Comparison of ENCODE assay signal across 7 cellular contexts in the genomic region with DNA sequence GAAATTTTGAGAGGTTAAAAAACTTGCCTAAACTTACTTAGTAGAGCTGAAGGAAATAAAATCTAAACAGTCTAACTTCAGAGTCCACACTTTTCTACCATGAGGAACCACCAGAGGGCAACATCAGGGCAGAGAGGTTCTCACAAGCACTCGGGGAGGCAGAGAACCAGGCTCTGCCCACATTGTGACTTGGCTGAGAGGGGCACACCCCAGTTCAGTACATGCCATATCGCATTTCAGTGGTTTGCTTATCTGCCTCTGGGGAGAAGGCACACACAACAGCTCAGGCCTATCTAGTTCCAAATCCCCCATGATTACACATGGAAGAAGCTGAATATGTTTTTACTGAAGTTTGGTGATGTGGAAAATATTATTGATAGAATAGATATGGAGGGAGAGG. TPM values are rescaled to one million over a fixed set of nuclear protein-coding genes. Genes with fewer than 3 reads are reported as not detected.
DNase-seq lines count a peak whose midpoint lies in the region; ATAC-seq, FAIRE-seq and TF ChIP-seq lines count a peak whose summit lies in the region.

No MANE protein-coding gene starts in this region.

- H3K27ac Mint-ChIP-seq in effector memory CD8-positive, alpha-beta T cell = no peak overlapping the region

- H3K27me3 ChIP-seq in SK-N-SH (ENCODE audit: insufficient read depth) (no peaks in the 10 kb centered on the region), pancreas (no peaks in the 10 kb centered on the region)

- DNase-seq in GDM1 (lab: John Stamatoyannopoulos, UW) (peak; percentile 0), GM20000 (ENCODE audit: low spot score) (peak; percentile 35), HS-5 (ENCODE audit: low read depth) (peak; percentile 25), SK-N-SH (peak; percentile 44), fibroblast of mammary gland (ENCODE audit: low read depth) (peak; percentile 56), pancreas (peak in 2 of 6 donors; percentile 15 to 19)
- no peak for DNase-seq in effector memory CD8-positive, alpha-beta T cell

- POLR2A ChIA-PET in SK-N-SH (lab: Yijun Ruan, JAX) = no interaction called here

- H3K4me1 ChIP-seq in SK-N-SH (ENCODE audit: control insufficient read depth in 1 of 2, insufficient read depth in 2 of 2, low read depth in 1 of 2, low read length in 1 of 2) = no peaks in the 10 kb centered on the region; a peak in 1 of 4 replicates
- H3K4me1 ChIP-seq in pancreas = no peaks in the 10 kb centered on the region

- H3K4me3 ChIP-seq in SK-N-SH (ENCODE audit: low read depth in 2 of 2, low read length in 1 of 2) = no peak overlapping the region
- no peak overlapping the region for H3K4me3 ChIP-seq in fibroblast of mammary gland (ENCODE audit: control insufficient read depth, low read depth, low read length)
- H3K4me3 ChIP-seq in pancreas = no peak overlapping the region

- no peaks in the 10 kb centered on the region for H3K9me2 ChIP-seq in SK-N-SH

- intact Hi-C loops in pancreas (cut with DNase I) = no loop called here

- peaks cover 0 to 2% of the 10 kb centered on the region in 2 donors for H3K9me3 Mint-ChIP-seq in effector memory CD8-positive, alpha-beta T cell

- H4K20me1 ChIP-seq in SK-N-SH (ENCODE audit: insufficient read depth) = no peaks in the 10 kb centered on the region

- peaks cover 6% of the 10 kb centered on the region for H3F3A ChIP-seq in SK-N-SH (replicated peaks; ENCODE audit: insufficient read depth)

- no peak for TF ChIP-seq EP300 in SK-N-SH (IDR thresholded peaks at IDR 0.05; ENCODE audit: borderline replicate concordance in 1 of 2, low read depth in 1 of 2, low read length in 1 of 2)

- peak; percentile 25 for TF ChIP-seq CTCF in GM20000 (IDR thresholded peaks at IDR 0.05; ENCODE audit: extremely low read depth, missing control alignments)
- peak; percentile 70 for TF ChIP-seq CTCF in SK-N-SH (IDR thresholded peaks at IDR 0.05)
- peak; percentile 82 for TF ChIP-seq CTCF in fibroblast of mammary gland (conservative IDR thresholded peaks at IDR 0.05; ENCODE audit: control insufficient read depth, insufficient read depth, low read depth, low read length)
- TF ChIP-seq CTCF in pancreas (IDR thresholded peaks at IDR 0.05) = peak; percentile 16 to 37 (median 32)

- H3K9ac ChIP-seq in SK-N-SH = no peak overlapping the region

- no peaks in the 10 kb centered on the region for H3K36me3 ChIP-seq in SK-N-SH (replicated peaks in 1 of 2; ENCODE audit: control insufficient read depth in 1 of 2, insufficient read depth in 2 of 2, low read length in 1 of 2)
- no peaks in the 10 kb centered on the region for H3K36me3 ChIP-seq in pancreas

- CTCF ChIA-PET in SK-N-SH (lab: Yijun Ruan, JAX) = interaction anchor here (0.9 to 2.3 kb wide), 13 partner anchors 11 to 287 kb away, joined by 3 to 11 read pairs (median 4); no protein-coding TSS in a partner anchor

- H3K9me3 ChIP-seq in SK-N-SH = no peaks in the 10 kb centered on the region
- H3K9me3 ChIP-seq in pancreas = no peaks in the 10 kb centered on the region

- peak overlapping the region; percentile 58; the same call in 1 of the 2 replicates for H2AFZ ChIP-seq in SK-N-SH (ENCODE audit: low read depth)

- no peak for FAIRE-seq in pancreas (lab: Jason Lieb, UNC)

- H3K79me2 ChIP-seq in SK-N-SH (ENCODE audit: insufficient read depth) = no peaks in the 10 kb centered on the region

- H3K27me3 Mint-ChIP-seq in effector memory CD8-positive, alpha-beta T cell = peaks cover 0 to 8% of the 10 kb centered on the region in 2 donors

- H3K36me3 Mint-ChIP-seq in effector memory CD8-positive, alpha-beta T cell (ENCODE audit: insufficient read depth) = no peaks in the 10 kb centered on the region

- TF ChIP-seq RAD21 in SK-N-SH (IDR thresholded peaks at IDR 0.05; ENCODE audit: low read length) = peak; percentile 56

- ATAC-seq in pancreas = peak; percentile 46 to 81 (median 78)
- no peak for ATAC-seq in effector memory CD8-positive, alpha-beta T cell (replicated peaks)

- H3K27ac ChIP-seq in SK-N-SH (ENCODE audit: low read depth in 2 of 2, low read length in 1 of 2) (no peak overlapping the region), pancreas (no peak overlapping the region)

- no peak overlapping the region for H3K4me2 ChIP-seq in SK-N-SH

- H3K4me3 Mint-ChIP-seq in effector memory CD8-positive, alpha-beta T cell = no peak overlapping the region

- H3K4me1 Mint-ChIP-seq in effector memory CD8-positive, alpha-beta T cell (ENCODE audit: low read depth in 2 of 2) = no peaks in the 10 kb centered on the region

- 23% methylated on average over 2 of the region's 2 CpGs for WGBS in SK-N-SH (ENCODE audit: low lambda C conversion rate)
- 6 to 9% methylated on average over 2 of the region's 2 CpGs for WGBS in pancreas, 2 donors

TF ChIP-seq in SK-N-SH, 30 proteins besides CTCF, POLR2A, EP300 and RAD21:
- TF ChIP-seq NRF1 (IDR thresholded peaks at IDR 0.05; ENCODE audit: low read depth, low read length) (no peak), SMC3 (IDR thresholded peaks at IDR 0.05; ENCODE audit: low read depth, low read length) (peak; percentile 50)

RNA-seq across cellular contexts. Expression of a gene that starts 49.2 kb away (rescaled TPM):
- not detected in 2 replicates for polyA plus RNA-seq in SK-N-SH (2012; rRNA removed)
- polyA plus RNA-seq in SK-N-SH (2012; cell fraction: cytosol; rRNA removed) = not detected in 2 replicates
- not detected in 2 replicates for polyA plus RNA-seq in SK-N-SH (2012; cell fraction: nucleus; rRNA removed)
- total RNA-seq in pancreas = under 1 TPM in 3 of 6 donors, not detected in 3; 0.37 to 0.65 (median 0.39) TPM
- under 1 TPM; 0.30 to 0.33 TPM for polyA plus RNA-seq in pancreas

Comparison
In these comparisons a context has a peak if more than half of its experiments do, and no peak if none do; other contexts are left out.
1. DNase-seq: peak in GDM1 (single experiment), GM20000 (single experiment), HS-5 (single experiment), SK-N-SH (single experiment) and fibroblast of mammary gland (single experiment); none in effector memory CD8-positive, alpha-beta T cell (0 of 3).
2. CTCF ChIP-seq: peak in every context shown above with its lines; median percentile 82 in fibroblast of mammary gland; 70 in SK-N-SH; 32 in pancreas; 25 in GM20000.